In genomic region chr6:149235130-149235561, GRCh38 we compare ENCODE assay signal across 9 cellular contexts.
DNase-seq lines count a peak whose midpoint lies in the region; ATAC-seq and TF ChIP-seq lines count a peak whose summit lies in the region.
"Had no signal": no experiment of that assay in that cellular context is flagged by ENCODE, and none has a peak within 500 bp of the region (broad histone marks: within the 10 kb centered on the region; RNA-seq: fewer than 3 reads in every experiment).

No MANE protein-coding gene starts in this region.

- peaks cover 43% of the 10 kb centered on the region for H3K36me3 Mint-ChIP-seq in activated naive CD8-positive, alpha-beta T cell treated with anti-CD3 and anti-CD28 coated beads, Interleukin-2, amount 10 ng/mL, durations not matched to agents 7 days and 5 days

- ATAC-seq in HG02623 (IDR thresholded peaks at IDR 0.05; ENCODE audit: unreplicated experiment) (peak; percentile 81), mucosa of descending colon (peak; percentile 49)
- no peak for ATAC-seq in activated naive CD8-positive, alpha-beta T cell treated with anti-CD3 and anti-CD28 coated beads, Interleukin-2, amount 10 ng/mL, durations not matched to agents 7 days and 5 days (ENCODE audit: low read depth)

- WGBS in lower leg skin, 2 donors: 71 to 72% methylated on average over 3 of the region's 3 CpGs

- H3K4me3 ChIP-seq in mucosa of descending colon: no peak overlapping the region
- no peak overlapping the region for H3K4me3 ChIP-seq in lower leg skin (ENCODE audit: low read depth, poor library complexity, severe bottlenecking)
- H3K4me3 ChIP-seq: tibial artery had no signal

- TF ChIP-seq POLR2A in lower leg skin (IDR thresholded peaks at IDR 0.05): no peak

- H3K27me3 Mint-ChIP-seq in activated naive CD8-positive, alpha-beta T cell treated with anti-CD3 and anti-CD28 coated beads, Interleukin-2, amount 10 ng/mL, durations not matched to agents 7 days and 5 days: no peaks in the 10 kb centered on the region

- H3K9me3 ChIP-seq in mucosa of descending colon: peaks cover 2% of the 10 kb centered on the region

- H3K4me1 Mint-ChIP-seq in activated naive CD8-positive, alpha-beta T cell treated with anti-CD3 and anti-CD28 coated beads, Interleukin-2, amount 10 ng/mL, durations not matched to agents 7 days and 5 days: peaks cover 38% of the 10 kb centered on the region

- intact Hi-C loops in mucosa of descending colon (cut with DNase I, micrococcal nuclease): no loop called here
- intact Hi-C loops in lower leg skin (cut with DNase I; ENCODE audit: low total_unique reads): no loop called here

- H3K27ac Mint-ChIP-seq in activated naive CD8-positive, alpha-beta T cell treated with anti-CD3 and anti-CD28 coated beads, Interleukin-2, amount 10 ng/mL, durations not matched to agents 7 days and 5 days: peak overlapping the region; percentile 74

- DNase-seq in stimulated activated CD4-positive, alpha-beta T cell treated with anti-CD3 and anti-CD28 coated beads, Interleukin-4, amount 100 ng/mL, for 24 hours: peak; percentile 45
- no peak for DNase-seq in stimulated activated CD4-positive, alpha-beta T cell treated with anti-CD3 and anti-CD28 coated beads, Interleukin-4, amount 100 ng/mL, for 4 hours
- peak; percentile 82 for DNase-seq in NCI-H1092 treated with DMSO at 0.1 percent for 48 hours (lab: John Stamatoyannopoulos, UW)
- no peak for DNase-seq in activated naive CD8-positive, alpha-beta T cell treated with anti-CD3 and anti-CD28 coated beads, Interleukin-2, amount 10 ng/mL, durations not matched to agents 7 days and 5 days
- DNase-seq in mucosa of descending colon: peak in 1 of 3 donors; percentile 56
- DNase-seq in foreskin melanocyte: no peak
- DNase-seq in lower leg skin (ENCODE audit: low spot score in 2 of 2): no peak

- TF ChIP-seq CTCF in mucosa of descending colon (IDR thresholded peaks at IDR 0.05) (no peak), lower leg skin (IDR thresholded peaks at IDR 0.05) (no peak)

- H3K4me3 Mint-ChIP-seq in activated naive CD8-positive, alpha-beta T cell treated with anti-CD3 and anti-CD28 coated beads, Interleukin-2, amount 10 ng/mL, durations not matched to agents 7 days and 5 days: no peak overlapping the region

- POLR2A ChIA-PET in activated naive CD8-positive, alpha-beta T cell treated with anti-CD3 and anti-CD28 coated beads, Interleukin-2, amount 10 ng/mL, durations not matched to agents 7 days and 5 days (lab: Charles Lee): interaction anchor here (1.2 to 1.6 kb wide), 2 partner anchors 82 to 95 kb away, joined by 3 to 10 read pairs; partner anchors contain the start of gene TAB2

- no peaks in the 10 kb centered on the region for H3K36me3 ChIP-seq in mucosa of descending colon (ENCODE audit: low read depth)
- H3K36me3 ChIP-seq: tibial artery had no signal

- peaks cover 20% of the 10 kb centered on the region for H3K9me3 Mint-ChIP-seq in activated naive CD8-positive, alpha-beta T cell treated with anti-CD3 and anti-CD28 coated beads, Interleukin-2, amount 10 ng/mL, durations not matched to agents 7 days and 5 days

- H3K4me1 ChIP-seq in mucosa of descending colon (ENCODE audit: low read depth): no peaks in the 10 kb centered on the region
- H3K4me1 ChIP-seq: tibial artery had no signal

Comparison
In these comparisons a context has a peak if more than half of its experiments do, and no peak if none do; other contexts are left out.
1. DNase-seq: peak in stimulated activated CD4-positive, alpha-beta T cell treated with anti-CD3 and anti-CD28 coated beads, Interleukin-4, amount 100 ng/mL, for 24 hours (single experiment) and NCI-H1092 treated with DMSO at 0.1 percent for 48 hours (single experiment); none in stimulated activated CD4-positive, alpha-beta T cell treated with anti-CD3 and anti-CD28 coated beads, Interleukin-4, amount 100 ng/mL, for 4 hours (0 of 2), activated naive CD8-positive, alpha-beta T cell treated with anti-CD3 and anti-CD28 coated beads, Interleukin-2, amount 10 ng/mL, durations not matched to agents 7 days and 5 days (single experiment), foreskin melanocyte (single experiment) and lower leg skin (0 of 2).